8 cellular contexts compared by ENCODE assay signal in genomic region chr7:148699024-148699771, GRCh38.
A peak's percentile ranks its signal among the peaks of the same experiment; 100 is the strongest.
DNase-seq lines count a peak whose midpoint lies in the region; ATAC-seq and TF ChIP-seq lines count a peak whose summit lies in the region.

No MANE protein-coding gene starts in this region.

- ATAC-seq in GM19468 (IDR thresholded peaks at IDR 0.05; ENCODE audit: extremely low read depth, unreplicated experiment) (peak; percentile 17), HG03571 (IDR thresholded peaks at IDR 0.05; ENCODE audit: unreplicated experiment) (peak; percentile 38)

- peak overlapping the region; percentile 73 for H3K4me3 ChIP-seq in brain microvascular endothelial cell (ENCODE audit: low read depth, low read length)

- in situ Hi-C loops in brain microvascular endothelial cell (cut with HindIII; ENCODE audit: low pct_ligation_motif_present, low sequenced_read_pairs) = no loop called here

- no peak for TF ChIP-seq CTCF in brain microvascular endothelial cell (IDR thresholded peaks at IDR 0.05; ENCODE audit: low read depth, low read length, missing control alignments)

- H3K36me3 ChIP-seq in brain microvascular endothelial cell (replicated peaks) = no peaks in the 10 kb centered on the region

- DNase-seq in EL (peak; percentile 60), T-helper 9 cell (peak; percentile 36), brain microvascular endothelial cell (no peak), islet precursor cell (peak; percentile 71), 8988T (no peak)
- DNase-seq in stimulated activated CD4-positive, alpha-beta T cell treated with anti-CD3 and anti-CD28 coated beads, Interleukin-15, amount 100 ng/mL, for 48 hours (ENCODE audit: low read depth in 2 of 2) = peak; percentile 50 to 56

- peak overlapping the region; percentile 73 for H3K27ac ChIP-seq in brain microvascular endothelial cell

- no peaks in the 10 kb centered on the region for H3K27me3 ChIP-seq in brain microvascular endothelial cell (replicated peaks)

Comparison
In these comparisons a context has a peak if more than half of its experiments do, and no peak if none do; other contexts are left out.
1. DNase-seq: peak in EL (single experiment), T-helper 9 cell (single experiment), islet precursor cell (single experiment) and stimulated activated CD4-positive, alpha-beta T cell treated with anti-CD3 and anti-CD28 coated beads, Interleukin-15, amount 100 ng/mL, for 48 hours (2 of 2); none in brain microvascular endothelial cell (single experiment) and 8988T (single experiment).